Comparison of ENCODE assay signal across 9 cellular contexts in genomic region chr9:83514767-83515166, GRCh38.
"Had no signal": no experiment of that assay in that cellular context is flagged by ENCODE, and none has a peak within 500 bp of the region (broad histone marks: within the 10 kb centered on the region; RNA-seq: fewer than 3 reads in every experiment).

No MANE protein-coding gene starts in this region.

- FAIRE-seq: HTR-8/SVneo had no signal

- H3K27ac ChIP-seq: GM23248 had no signal

- H3K27ac Mint-ChIP-seq: HFFc6 had no signal

- H3K4me3 ChIP-seq: GM23248, HAP-1 had no signal

- H3K4me3 Mint-ChIP-seq: HFFc6, IgD-negative memory B cell had no signal

- H2AFZ ChIP-seq: GM23248 had no signal

- H3K9ac ChIP-seq: GM23248 had no signal

- H3K9me3 Mint-ChIP-seq: HFFc6 had no signal

- DNase-seq: GM23248, GOT3, H7, HFFc6, KBM-7 had no signal

- H3K4me1 ChIP-seq: HAP-1 had no signal

- H3K9me3 ChIP-seq: HAP-1 had no signal

- H3K36me3 ChIP-seq: HAP-1 had no signal

- ATAC-seq: HCT116 had no signal
